ENCODE assay signal across 26 cellular contexts in the genomic region with DNA sequence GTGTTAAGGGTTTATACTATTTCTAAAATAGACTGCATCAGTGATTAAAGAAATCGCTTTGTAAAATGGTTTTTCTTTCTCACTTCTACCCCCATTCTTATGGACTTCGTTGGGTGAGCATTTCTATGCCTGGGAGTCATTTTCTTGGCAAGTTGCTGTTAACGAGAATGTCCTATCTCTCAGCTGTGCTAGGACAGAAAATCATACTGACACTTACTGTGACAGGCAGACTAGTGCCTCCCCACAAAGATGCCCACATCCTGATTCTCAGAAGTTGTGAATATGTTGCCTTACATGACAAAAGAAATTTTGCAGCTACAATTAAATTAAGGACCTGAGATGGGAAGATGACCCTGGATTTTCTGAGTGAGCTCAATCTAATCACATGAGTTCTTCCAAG.
"Had no signal": no experiment of that assay in that cellular context is flagged by ENCODE, and none has a peak within 500 bp of the region (broad histone marks: within the 10 kb centered on the region; RNA-seq: fewer than 3 reads in every experiment).

No MANE protein-coding gene starts in this region.

- H3K27ac ChIP-seq: dorsolateral prefrontal cortex, epithelial cell of prostate, gastrocnemius medialis, left lung, lower lobe of right lung, neutrophil, pancreas, stomach, thyroid gland, vagina had no signal

- H3K27me3 ChIP-seq: gastrocnemius medialis, left lung, neutrophil, pancreas, stomach, thyroid gland, vagina had no signal

- H3K9me3 ChIP-seq: gastrocnemius medialis, left lung, lower lobe of right lung, neutrophil, pancreas, stomach, thyroid gland, vagina had no signal

- H3K4me3 Mint-ChIP-seq: endodermal cell; naive thymus-derived CD8-positive, alpha-beta T cell; neural crest cell had no signal

- H3K36me3 Mint-ChIP-seq: naive thymus-derived CD8-positive, alpha-beta T cell had no signal

- H3K4me1 Mint-ChIP-seq: naive thymus-derived CD8-positive, alpha-beta T cell; neural crest cell had no signal

- H3K36me3 ChIP-seq: gastrocnemius medialis, left lung, lower lobe of right lung, neutrophil, pancreas, stomach, thyroid gland, vagina had no signal

- H3K4me3 ChIP-seq: dorsolateral prefrontal cortex, gastrocnemius medialis, left lung, lower lobe of right lung, pancreas, smooth muscle cell, stomach, thyroid gland, vagina had no signal

- ATAC-seq: esophagus mucosa; gastrocnemius medialis; left lung; lower lobe of right lung; naive thymus-derived CD8-positive, alpha-beta T cell; pancreas; sciatic nerve had no signal

- H3K4me1 ChIP-seq: gastrocnemius medialis, left lung, lower lobe of right lung, pancreas, stomach, thyroid gland, vagina had no signal

- H3K9me3 Mint-ChIP-seq: endodermal cell; naive thymus-derived CD8-positive, alpha-beta T cell; neural crest cell had no signal

- H3K27ac Mint-ChIP-seq: endodermal cell; naive thymus-derived CD8-positive, alpha-beta T cell had no signal

- DNase-seq: dorsolateral prefrontal cortex; effector CD4-positive, alpha-beta T cell; endodermal cell; foreskin fibroblast; gastrocnemius medialis; head of caudate nucleus; kidney; left lung; lower lobe of right lung; naive thymus-derived CD8-positive, alpha-beta T cell; pancreas; stimulated activated CD4-positive, alpha-beta T cell treated with anti-CD3 and anti-CD28 coated beads, Interleukin-12 subunit alpha, Interleukin-12 subunit beta, amount 100 ng/mL, for 4 hours; stimulated activated CD4-positive, alpha-beta T cell treated with anti-CD3 and anti-CD28 coated beads, Interleukin-1b, Interleukin-23, amount 100 ng/mL, for 48 hours; stimulated activated CD4-positive, alpha-beta T cell treated with anti-CD3 and anti-CD28 coated beads, Interleukin-4, amount 100 ng/mL, for 1 hour; stimulated activated CD8-positive, alpha-beta memory T cell treated with anti-CD3 and anti-CD28 coated beads, Interleukin-4, amount 100 ng/mL, for 48 hours; stimulated activated naive CD4-positive, alpha-beta T cell treated with Interleukin-2 at 50 U/mL for 16 hours; stomach; thyroid gland; trophoblast cell had no signal
